ENCODE assay signal across 11 cellular contexts in genomic region chr10:97647556-97647955, GRCh38. TPM values are rescaled to one million over a fixed set of nuclear protein-coding genes. Genes with fewer than 3 reads are reported as not detected.
DNase-seq lines count a peak whose midpoint lies in the region; ATAC-seq, FAIRE-seq and TF ChIP-seq lines count a peak whose summit lies in the region.
"Had no signal": no experiment of that assay in that cellular context is flagged by ENCODE, and none has a peak within 500 bp of the region (broad histone marks: within the 10 kb centered on the region; RNA-seq: fewer than 3 reads in every experiment).

No MANE protein-coding gene starts in this region.

- H3K9me3 ChIP-seq in RWPE2 (ENCODE audit: severe bottlenecking) = no peaks in the 10 kb centered on the region
- H3K9me3 ChIP-seq in small intestine (ENCODE audit: control insufficient read depth, low read depth) = no peaks in the 10 kb centered on the region

- peaks cover 64% of the 10 kb centered on the region for H3K4me1 ChIP-seq in RWPE2 (ENCODE audit: insufficient read depth, poor library complexity, severe bottlenecking)
- H3K4me1 ChIP-seq in small intestine (ENCODE audit: control insufficient read depth in 2 of 2, insufficient read depth in 1 of 2, low read depth in 1 of 2, low read length in 1 of 2) = peaks cover 0 to 4% of the 10 kb centered on the region in 2 donors

- TF ChIP-seq POLR2A in erythroblast (IDR thresholded peaks at IDR 0.05; ENCODE audit: low read length) = no peak

- DNase-seq in HCEC 1CT (peak; percentile 80), RWPE2 (ENCODE audit: low spot score) (no peak), fibroblast of peridontal ligament (ENCODE audit: extremely low read depth) (peak; percentile 66), small intestine (peak; percentile 25), erythroblast (lab: John Stamatoyannopoulos, UW) (no peak), HuH-7.5 (ENCODE audit: low spot score) (no peak)
- DNase-seq: activated CD8-positive, alpha-beta memory T cell treated with anti-CD3 and anti-CD28 coated beads, Interleukin-2, amount 50 U/mL, for 4 hours; NCI-H2107 had no signal

- WGBS in small intestine, 3 donors = 73 to 96% (median 85%) methylated on average over 1 of the region's 1 CpG

- no peak overlapping the region for H3K4me3 ChIP-seq in RWPE2 (ENCODE audit: severe bottlenecking)
- H3K4me3 ChIP-seq in small intestine (ENCODE audit: low read depth in 1 of 2, low read length in 2 of 2) = no peak overlapping the region

- ATAC-seq in RWPE2 (ENCODE audit: low read depth) = peak; percentile 31; the same call in 2 of the 3 replicates
- no peak for ATAC-seq in GM18498 (IDR thresholded peaks at IDR 0.05; ENCODE audit: unreplicated experiment)

- TF ChIP-seq CTCF in RWPE2 (IDR thresholded peaks at IDR 0.05; ENCODE audit: poor library complexity, severe bottlenecking) = no peak

- H3K27me3 ChIP-seq in RWPE2 (ENCODE audit: insufficient read depth, poor library complexity, severe bottlenecking) = no peaks in the 10 kb centered on the region
- no peaks in the 10 kb centered on the region for H3K27me3 ChIP-seq in small intestine (ENCODE audit: control insufficient read depth in 2 of 2, insufficient read depth in 2 of 2, low read length in 2 of 2)

- peaks cover 82% of the 10 kb centered on the region for H3K36me3 ChIP-seq in RWPE2 (ENCODE audit: low read depth)
- peaks cover 5 to 6% of the 10 kb centered on the region in 2 donors for H3K36me3 ChIP-seq in small intestine (ENCODE audit: control insufficient read depth in 2 of 2, insufficient read depth in 2 of 2, low read length in 2 of 2)

- no peak for FAIRE-seq in small intestine (lab: Jason Lieb, UNC)
- FAIRE-seq: G401.6, islet of Langerhans had no signal

- peak overlapping the region; percentile 99 for H3K27ac ChIP-seq in RWPE2 (ENCODE audit: poor library complexity, severe bottlenecking)
- H3K27ac ChIP-seq in small intestine (ENCODE audit: low read depth in 1 of 2, low read length in 1 of 2) = no peak overlapping the region

RNA-seq across cellular contexts. Expression of gene PI4K2A, which starts 7.1 kb away (rescaled TPM):
- polyA plus RNA-seq in small intestine = 10 to 100 TPM in 2 of 3 donors, 1 to 10 TPM in 1; 9.5 to 13.5 (median 10.5) TPM

RNA-seq across cellular contexts. Expression of gene MORN4, which starts 14.3 kb away (rescaled TPM):
- 1 to 10 TPM in 1 of 3 donors, not detected in 2; 4.0 TPM for polyA plus RNA-seq in small intestine

RNA-seq across cellular contexts. Expression of gene AVPI1, which starts 39.5 kb away (rescaled TPM):
- 10 to 100 TPM; 18.2 to 48.9 (median 44.7) TPM for polyA plus RNA-seq in small intestine

RNA-seq across cellular contexts. Expression of gene C10orf62, which starts 58.0 kb away (rescaled TPM):
- not detected for polyA plus RNA-seq in small intestine

Comparison
In these comparisons a context has a peak if more than half of its experiments do, and no peak if none do; other contexts are left out.
1. DNase-seq: peak in HCEC 1CT (single experiment), fibroblast of peridontal ligament (single experiment) and small intestine (single experiment); none in RWPE2 (single experiment), erythroblast (0 of 2) and HuH-7.5 (single experiment).